Comparison of ENCODE assay signal across 21 cellular contexts in genomic region chr5:59185757-59186385, GRCh38.
DNase-seq lines count a peak whose midpoint lies in the region; TF ChIP-seq lines count a peak whose summit lies in the region.
"Had no signal": no experiment of that assay in that cellular context is flagged by ENCODE, and none has a peak within 500 bp of the region (broad histone marks: within the 10 kb centered on the region; RNA-seq: fewer than 3 reads in every experiment).

No MANE protein-coding gene starts in this region.

- no peak overlapping the region for H2AK5ac ChIP-seq in trophoblast cell (ENCODE audit: low read length)

- peaks cover 8% of the 10 kb centered on the region for H3K4me1 Mint-ChIP-seq in activated CD4-positive, alpha-beta memory T cell treated with anti-CD3 and anti-CD28 coated beads, Interleukin-2, amount 10 ng/mL, durations not matched to agents 7 days and 5 days

- H3K9me3 ChIP-seq in trophoblast cell (ENCODE audit: insufficient read depth, low read depth, low read length), result no peaks in the 10 kb centered on the region
- H3K9me3 ChIP-seq in left ventricle myocardium inferior (replicated peaks), result no peaks in the 10 kb centered on the region
- H3K9me3 ChIP-seq: BLaER1, SJCRH30 had no signal

- no peak overlapping the region for H2BK5ac ChIP-seq in trophoblast cell (ENCODE audit: low read depth, low read length, poor library complexity)

- H3K27me3 Mint-ChIP-seq in activated CD4-positive, alpha-beta memory T cell treated with anti-CD3 and anti-CD28 coated beads, Interleukin-2, amount 10 ng/mL, durations not matched to agents 7 days and 5 days, result peaks cover 48% of the 10 kb centered on the region

- no peak overlapping the region for H3K18ac ChIP-seq in trophoblast cell (ENCODE audit: low read length)

- no peak overlapping the region for H3K4me2 ChIP-seq in trophoblast cell (ENCODE audit: low read length)
- H3K4me2 ChIP-seq: BLaER1 had no signal

- no CpG with 5 or more reads among the region's 5 CpGs for WGBS in trophoblast cell (ENCODE audit: extremely low coverage, insufficient coverage, insufficient read length)

- no peak overlapping the region for H4K12ac ChIP-seq in trophoblast cell (ENCODE audit: low read depth, low read length)

- intact Hi-C loops in left ventricle myocardium inferior (cut with micrococcal nuclease), result loop anchor here (5.0 to 10.0 kb wide), 2 partner anchors 181 to 489 kb away; no protein-coding TSS in a partner anchor

- H3K4me1 ChIP-seq in trophoblast cell (ENCODE audit: control insufficient read depth in 1 of 2, insufficient read depth in 2 of 2, low read length in 2 of 2) (peaks cover 0 to 3% of the 10 kb centered on the region in 2 experiments), left ventricle myocardium inferior (peaks cover 31% of the 10 kb centered on the region)

- H3K4me3 Mint-ChIP-seq in activated CD4-positive, alpha-beta memory T cell treated with anti-CD3 and anti-CD28 coated beads, Interleukin-2, amount 10 ng/mL, durations not matched to agents 7 days and 5 days, result no peak overlapping the region
- H3K4me3 Mint-ChIP-seq: CD8-positive, alpha-beta memory T cell; IgD-negative memory B cell had no signal

- POLR2A ChIA-PET in activated CD4-positive, alpha-beta memory T cell treated with anti-CD3 and anti-CD28 coated beads, Interleukin-2, amount 10 ng/mL, durations not matched to agents 7 days and 5 days (lab: Charles Lee), result no interaction called here

- no peaks in the 10 kb centered on the region for H3K36me3 Mint-ChIP-seq in activated CD4-positive, alpha-beta memory T cell treated with anti-CD3 and anti-CD28 coated beads, Interleukin-2, amount 10 ng/mL, durations not matched to agents 7 days and 5 days (ENCODE audit: low read depth)
- H3K36me3 Mint-ChIP-seq: CD8-positive, alpha-beta memory T cell; IgD-negative memory B cell had no signal

- TF ChIP-seq CTCF in left ventricle myocardium inferior (IDR thresholded peaks at IDR 0.05; ENCODE audit: borderline replicate concordance), result no peak

- H3K79me1 ChIP-seq in trophoblast cell (ENCODE audit: low read length), result no peaks in the 10 kb centered on the region

- no peak overlapping the region for H2AFZ ChIP-seq in trophoblast cell (ENCODE audit: insufficient read depth, low read length, poor library complexity)

- no peak overlapping the region for H4K8ac ChIP-seq in trophoblast cell (ENCODE audit: low read depth, low read length)

- no peak overlapping the region for H3K4me3 ChIP-seq in trophoblast cell (ENCODE audit: low read depth, low read length)
- no peak overlapping the region for H3K4me3 ChIP-seq in left ventricle myocardium inferior
- H3K4me3 ChIP-seq: BLaER1, GM12878, SJCRH30 had no signal

- H3K36me3 ChIP-seq in trophoblast cell (ENCODE audit: control insufficient read depth in 1 of 2, insufficient read depth in 2 of 2, low read length in 2 of 2) (peaks cover 0 to 3% of the 10 kb centered on the region in 2 experiments), left ventricle myocardium inferior (peaks cover 4% of the 10 kb centered on the region)
- H3K36me3 ChIP-seq: BLaER1, SJCRH30 had no signal

- no peaks in the 10 kb centered on the region for H3K79me2 ChIP-seq in trophoblast cell (ENCODE audit: control insufficient read depth, insufficient read depth, low read length, poor library complexity)

- H3K27ac ChIP-seq in trophoblast cell (ENCODE audit: low read depth, low read length), result no peak overlapping the region
- no peak overlapping the region for H3K27ac ChIP-seq in left ventricle myocardium inferior (replicated peaks)
- H3K27ac ChIP-seq: 22Rv1, BLaER1, SJCRH30 had no signal

- H3K9me3 Mint-ChIP-seq in activated CD4-positive, alpha-beta memory T cell treated with anti-CD3 and anti-CD28 coated beads, Interleukin-2, amount 10 ng/mL, durations not matched to agents 7 days and 5 days, result no peaks in the 10 kb centered on the region
- H3K9me3 Mint-ChIP-seq: CD8-positive, alpha-beta memory T cell; IgD-negative memory B cell had no signal

- H2BK120ac ChIP-seq in trophoblast cell (ENCODE audit: insufficient read depth, low read length, poor library complexity), result no peak overlapping the region

- H3K9ac ChIP-seq in trophoblast cell (ENCODE audit: low read length), result no peak overlapping the region
- H3K9ac ChIP-seq: BLaER1 had no signal

- no peak overlapping the region for H4K91ac ChIP-seq in trophoblast cell (ENCODE audit: low read depth, low read length)

- H3K14ac ChIP-seq in trophoblast cell (ENCODE audit: low read length), result no peak overlapping the region

- no peak overlapping the region for H2BK12ac ChIP-seq in trophoblast cell (ENCODE audit: low read length)

- CTCF ChIA-PET in activated CD4-positive, alpha-beta memory T cell treated with anti-CD3 and anti-CD28 coated beads, Interleukin-2, amount 10 ng/mL, durations not matched to agents 7 days and 5 days (lab: Charles Lee), result interaction anchor here (1.1 to 6.4 kb wide), 5 partner anchors 12 to 299 kb away, joined by 5 to 53 read pairs (median 21); no protein-coding TSS in a partner anchor

- no peak overlapping the region for H3K27ac Mint-ChIP-seq in activated CD4-positive, alpha-beta memory T cell treated with anti-CD3 and anti-CD28 coated beads, Interleukin-2, amount 10 ng/mL, durations not matched to agents 7 days and 5 days
- H3K27ac Mint-ChIP-seq: CD8-positive, alpha-beta memory T cell had no signal

- no peaks in the 10 kb centered on the region for H3K27me3 ChIP-seq in trophoblast cell (ENCODE audit: insufficient read depth, low read length)
- no peaks in the 10 kb centered on the region for H3K27me3 ChIP-seq in left ventricle myocardium inferior (ENCODE audit: low read depth)
- H3K27me3 ChIP-seq: BLaER1, SJCRH30 had no signal

- DNase-seq in NCI-H82 (lab: John Stamatoyannopoulos, UW) (peak; percentile 6), NCI-H82 treated with DMSO at 0.1 percent for 48 hours (lab: John Stamatoyannopoulos, UW; ENCODE audit: unreplicated experiment) (no peak), OCI-M1 (lab: John Stamatoyannopoulos, UW) (peak; percentile 36), trophoblast cell (peak; percentile 25 to 61), germinal center (ENCODE audit: low spot score) (no peak), T-helper 2 cell (no peak), left ventricle myocardium inferior (no peak)
- no peak for DNase-seq in activated CD4-positive, alpha-beta memory T cell treated with anti-CD3 and anti-CD28 coated beads, Interleukin-2, amount 10 ng/mL, durations not matched to agents 7 days and 5 days
- DNase-seq: CD8-positive, alpha-beta memory T cell; DMS79; Kasumi-1; NCI-H1105 treated with DMSO at 0.1 percent for 48 hours; NCI-H187; NCI-H345; NCI-H526 treated with DMSO at 0.1 percent for 48 hours; PC-3; SJCRH30 had no signal

- no peak overlapping the region for H3K4ac ChIP-seq in trophoblast cell (ENCODE audit: low read depth, low read length)

- H3K23ac ChIP-seq in trophoblast cell (ENCODE audit: low read length), result no peak overlapping the region

Comparison
In these comparisons a context has a peak if more than half of its experiments do, and no peak if none do; other contexts are left out.
1. DNase-seq: peak in NCI-H82 (single experiment), OCI-M1 (single experiment) and trophoblast cell (2 of 2); none in NCI-H82 treated with DMSO at 0.1 percent for 48 hours (single experiment), germinal center (single experiment), T-helper 2 cell (0 of 5), left ventricle myocardium inferior (single experiment) and activated CD4-positive, alpha-beta memory T cell treated with anti-CD3 and anti-CD28 coated beads, Interleukin-2, amount 10 ng/mL, durations not matched to agents 7 days and 5 days (single experiment).